In genomic region chr17:65463242-65463641, GRCh38 we compare ENCODE assay signal across 14 cellular contexts.
DNase-seq lines count a peak whose midpoint lies in the region; ATAC-seq and TF ChIP-seq lines count a peak whose summit lies in the region.
"Had no signal": no experiment of that assay in that cellular context is flagged by ENCODE, and none has a peak within 500 bp of the region (broad histone marks: within the 10 kb centered on the region; RNA-seq: fewer than 3 reads in every experiment).

No MANE protein-coding gene starts in this region.

- H3K27ac ChIP-seq in GM23248 (no peak overlapping the region), hepatocyte (peak overlapping the region; percentile 77), gastrocnemius medialis (peak overlapping the region; percentile 82 to 89 (median 87))
- H3K27ac ChIP-seq: SJSA1 had no signal

- no peaks in the 10 kb centered on the region for H3F3A ChIP-seq in GM23248 (ENCODE audit: insufficient read depth)

- H3K4me2 ChIP-seq in GM23248 (ENCODE audit: unreplicated experiment) = no peak overlapping the region
- H3K4me2 ChIP-seq in hepatocyte = no peak overlapping the region

- peak in 1 of 2 donors; percentile 50 for TF ChIP-seq POLR2A in gastrocnemius medialis (IDR thresholded peaks at IDR 0.05)

- H3K9me2 ChIP-seq in GM23248 (ENCODE audit: insufficient read depth) (no peaks in the 10 kb centered on the region), hepatocyte (replicated peaks; ENCODE audit: insufficient read depth) (no peaks in the 10 kb centered on the region)

- no peak overlapping the region for H2AFZ ChIP-seq in GM23248
- H2AFZ ChIP-seq in hepatocyte = no peak overlapping the region

- TF ChIP-seq CTCF in hepatocyte (IDR thresholded peaks at IDR 0.05; ENCODE audit: poor library complexity) (no peak), gastrocnemius medialis (IDR thresholded peaks at IDR 0.05 in 4 of 5, conservative IDR thresholded peaks at IDR 0.05 in 1 of 5) (peak in 1 of 5 experiments; percentile 16)

- H3K36me3 ChIP-seq in GM23248 (ENCODE audit: low read depth) = no peaks in the 10 kb centered on the region
- H3K36me3 ChIP-seq in hepatocyte (replicated peaks; ENCODE audit: insufficient read depth, low read depth) = no peaks in the 10 kb centered on the region
- no peaks in the 10 kb centered on the region for H3K36me3 ChIP-seq in gastrocnemius medialis
- H3K36me3 ChIP-seq: SJSA1 had no signal

- in situ Hi-C loops in GM23248 (cut with MboI) (no loop called here), gastrocnemius medialis (cut with MboI; ENCODE audit: low sequenced_read_pairs in 4 of 4) (no loop called here)

- no peak overlapping the region for H3K9ac ChIP-seq in GM23248

- H3K27me3 ChIP-seq in GM23248 (replicated peaks; ENCODE audit: insufficient read depth) (peaks cover 4% of the 10 kb centered on the region; the same call in 1 of the 2 replicates), hepatocyte (no peaks in the 10 kb centered on the region), gastrocnemius medialis (no peaks in the 10 kb centered on the region)

- WGBS in GM23248 (ENCODE audit: low coverage in 1 of 2, low lambda C conversion rate in 2 of 2, missing lambda C conversion rate in 2 of 2), 2 experiments = 62 to 63% methylated on average over 9 of the region's 9 CpGs
- 67% methylated on average over 9 of the region's 9 CpGs for whole genome bisulfite sequencing in hepatocyte (ENCODE audit: low lambda C conversion rate, missing lambda C conversion rate)

- H3K4me1 ChIP-seq in GM23248 (ENCODE audit: insufficient read depth) (no peaks in the 10 kb centered on the region), hepatocyte (ENCODE audit: insufficient read depth) (peaks cover 10% of the 10 kb centered on the region), gastrocnemius medialis (peaks cover 39 to 43% of the 10 kb centered on the region in 2 donors)
- H3K4me1 ChIP-seq: SJSA1 had no signal

- DNase-seq in GM23248 (peak; percentile 35), dermis blood vessel endothelial cell (peak; percentile 70), hepatocyte (ENCODE audit: low spot score) (peak; percentile 71), gastrocnemius medialis (peak; percentile 90 to 96), dedifferentiated amniotic fluid mesenchymal stem cell (ENCODE audit: extremely low spot score) (no peak), HPDE6-E6E7 (ENCODE audit: extremely low spot score) (no peak), NOMO-1 (lab: John Stamatoyannopoulos, UW; ENCODE audit: unreplicated experiment in 2 of 2) (no peak), NCI-H446 treated with DMSO at 0.1 percent for 48 hours (lab: John Stamatoyannopoulos, UW) (no peak)
- DNase-seq: activated naive CD4-positive, alpha-beta T cell; islet precursor cell; NCI-H1930; NCI-H69 had no signal

- H4K20me1 ChIP-seq in GM23248 (ENCODE audit: insufficient read depth) (no peaks in the 10 kb centered on the region), hepatocyte (ENCODE audit: insufficient read depth, poor library complexity, severe bottlenecking) (no peaks in the 10 kb centered on the region)

- intact Hi-C loops in gastrocnemius medialis (cut with DNase I; ENCODE audit: low total_unique reads) = loop anchor here (1.0 to 10.0 kb wide), 4 partner anchors 9 to 488 kb away; no protein-coding TSS in a partner anchor

- H3K4me3 ChIP-seq in GM23248 (no peak overlapping the region), hepatocyte (no peak overlapping the region), gastrocnemius medialis (no peak overlapping the region)
- H3K4me3 ChIP-seq: SJSA1 had no signal

- ATAC-seq in gastrocnemius medialis = peak; percentile 90 to 93
- ATAC-seq: natural killer cell treated with Interleukin-12 subunit alpha and Interleukin-12 subunit beta and Interleukin-15 and Interleukin-18, amount 100 ng/mL, for 72 hours had no signal

- H3K79me2 ChIP-seq in GM23248 (ENCODE audit: insufficient read depth) (no peaks in the 10 kb centered on the region), hepatocyte (no peaks in the 10 kb centered on the region)

- H3K9me3 ChIP-seq in GM23248 (ENCODE audit: low read depth) (no peaks in the 10 kb centered on the region), hepatocyte (ENCODE audit: low read depth) (no peaks in the 10 kb centered on the region), gastrocnemius medialis (no peaks in the 10 kb centered on the region)
- H3K9me3 ChIP-seq: SJSA1 had no signal

Comparison
In these comparisons a context has a peak if more than half of its experiments do, and no peak if none do; other contexts are left out.
1. DNase-seq: peak in GM23248 (single experiment), dermis blood vessel endothelial cell (single experiment), hepatocyte (single experiment) and gastrocnemius medialis (2 of 2); none in dedifferentiated amniotic fluid mesenchymal stem cell (single experiment), HPDE6-E6E7 (single experiment), NOMO-1 (0 of 2) and NCI-H446 treated with DMSO at 0.1 percent for 48 hours (single experiment).